In the genomic region with DNA sequence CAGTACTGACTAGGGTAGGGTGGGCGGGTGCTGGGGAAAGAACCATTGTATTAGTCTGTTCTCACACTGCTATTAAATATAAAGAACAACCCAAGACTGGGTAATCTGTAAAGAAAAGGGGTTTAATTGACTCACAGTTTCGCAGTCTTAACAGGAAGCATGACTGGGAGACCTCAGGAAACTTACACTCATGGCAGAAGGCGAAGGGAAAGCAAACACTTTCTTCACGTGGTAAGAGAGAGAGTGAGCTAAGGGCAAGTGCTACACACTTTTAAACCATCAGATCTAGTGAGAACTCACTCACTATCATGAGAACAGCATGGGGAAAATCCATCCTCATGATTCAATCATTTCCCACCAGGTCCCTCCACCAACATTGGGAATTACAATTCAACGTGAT, we compare ENCODE assay signal across 1 cellular context.
TF ChIP-seq lines count a peak whose summit lies in the region.

No MANE protein-coding gene starts in this region.

TF ChIP-seq in H1, 55 proteins besides CTCF, POLR2A, EP300 and RAD21 (continued from another document):
- TF ChIP-seq, protein P1, sequence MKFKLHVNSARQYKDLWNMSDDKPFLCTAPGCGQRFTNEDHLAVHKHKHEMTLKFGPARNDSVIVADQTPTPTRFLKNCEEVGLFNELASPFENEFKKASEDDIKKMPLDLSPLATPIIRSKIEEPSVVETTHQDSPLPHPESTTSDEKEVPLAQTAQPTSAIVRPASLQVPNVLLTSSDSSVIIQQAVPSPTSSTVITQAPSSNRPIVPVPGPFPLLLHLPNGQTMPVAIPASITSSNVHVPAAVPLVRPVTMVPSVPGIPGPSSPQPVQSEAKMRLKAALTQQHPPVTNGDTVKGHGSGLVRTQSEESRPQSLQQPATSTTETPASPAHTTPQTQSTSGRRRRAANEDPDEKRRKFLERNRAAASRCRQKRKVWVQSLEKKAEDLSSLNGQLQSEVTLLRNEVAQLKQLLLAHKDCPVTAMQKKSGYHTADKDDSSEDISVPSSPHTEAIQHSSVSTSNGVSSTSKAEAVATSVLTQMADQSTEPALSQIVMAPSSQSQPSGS (IDR thresholded peaks at IDR 0.05; ENCODE audit: low read length), result no peak
- no peak for TF ChIP-seq CBX8 (IDR thresholded peaks at IDR 0.05; ENCODE audit: borderline replicate concordance, low read depth, low read length)
- TF ChIP-seq NANOG (IDR thresholded peaks at IDR 0.05; ENCODE audit: insufficient read depth, low read depth, low read length, poor library complexity, severe bottlenecking), result no peak
- TF ChIP-seq SP1 (IDR thresholded peaks at IDR 0.05; ENCODE audit: low read depth, low read length), result no peak
- no peak for TF ChIP-seq SAP30 (IDR thresholded peaks at IDR 0.05; ENCODE audit: insufficient read depth, insufficient replicate concordance, low read length)
- no peak for TF ChIP-seq CEBPB (IDR thresholded peaks at IDR 0.05; ENCODE audit: low read depth, low read length)
- no peak for TF ChIP-seq RXRA (IDR thresholded peaks at IDR 0.05; ENCODE audit: insufficient read depth, low read depth, low read length)
- no peak for TF ChIP-seq TAF7 (optimal IDR thresholded peaks at IDR 0.05; ENCODE audit: borderline replicate concordance, low read depth, low read length)
- TF ChIP-seq SUZ12 (IDR thresholded peaks at IDR 0.05; ENCODE audit: low read length), result no peak
